In the genomic region with DNA sequence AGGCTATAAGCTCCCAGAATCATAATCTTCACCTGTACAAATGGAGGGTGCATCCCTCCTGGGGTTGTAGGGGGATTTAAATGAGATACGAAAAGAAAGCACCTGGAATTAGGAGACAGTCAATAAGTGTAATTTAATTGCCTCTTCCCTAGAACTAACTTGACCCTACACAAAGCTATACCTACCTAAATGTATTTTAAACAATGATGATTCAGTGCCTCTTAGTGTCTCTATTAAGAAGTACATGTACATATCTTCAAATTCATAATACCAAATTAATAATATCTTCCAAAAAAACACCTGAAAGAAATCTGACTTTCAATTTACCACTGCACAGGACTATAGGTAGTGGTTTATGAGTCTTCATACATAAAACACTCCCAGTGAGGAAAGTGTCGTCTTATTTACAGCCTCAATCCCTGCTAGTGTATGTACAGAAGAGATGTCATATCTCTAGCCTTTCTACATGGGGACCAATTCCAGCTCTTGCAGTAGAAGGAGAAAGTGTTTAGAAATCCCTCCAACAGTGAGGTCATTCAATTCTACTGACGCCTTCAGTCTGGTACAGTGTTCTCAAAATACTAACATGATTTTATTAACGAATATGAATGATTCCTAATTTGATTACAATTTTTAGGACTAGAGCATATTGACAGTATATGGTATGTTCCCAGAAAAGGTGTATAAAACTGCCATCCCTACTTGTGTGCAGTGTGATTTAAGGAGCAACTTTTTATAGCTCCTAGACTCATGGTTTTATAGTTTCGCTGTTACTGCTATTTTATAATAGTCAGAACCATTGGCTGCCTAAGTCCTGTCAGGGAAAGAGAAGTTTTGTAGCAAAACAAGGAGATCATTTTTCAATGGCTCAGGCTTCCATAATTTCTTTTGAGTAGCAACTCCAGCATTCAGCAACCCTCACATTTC, we compare ENCODE assay signal across 15 cellular contexts.
"Had no signal": no experiment of that assay in that cellular context is flagged by ENCODE, and none has a peak within 500 bp of the region (broad histone marks: within the 10 kb centered on the region; RNA-seq: fewer than 3 reads in every experiment).

No MANE protein-coding gene starts in this region.

- H3K36me3 ChIP-seq: prostate gland had no signal

- H3K4me1 Mint-ChIP-seq: activated naive CD8-positive, alpha-beta T cell treated with anti-CD3 and anti-CD28 coated beads, Interleukin-2, amount 10 ng/mL, durations not matched to agents 7 days and 5 days; naive thymus-derived CD8-positive, alpha-beta T cell had no signal

- FAIRE-seq: keratinocyte had no signal

- H3K27me3 Mint-ChIP-seq: activated CD4-positive, alpha-beta memory T cell treated with anti-CD3 and anti-CD28 coated beads for 36 hours; activated naive CD8-positive, alpha-beta T cell treated with anti-CD3 and anti-CD28 coated beads, Interleukin-2, amount 10 ng/mL, durations not matched to agents 7 days and 5 days; naive thymus-derived CD8-positive, alpha-beta T cell had no signal

- DNase-seq: activated CD4-positive, alpha-beta memory T cell treated with anti-CD3 and anti-CD28 coated beads for 36 hours; activated CD4-positive, alpha-beta T cell treated with anti-CD3 and anti-CD28 coated beads for 1 hour; activated gamma-delta T cell treated with Interleukin-2 at 50 U/mL for 16 hours; activated naive CD8-positive, alpha-beta T cell treated with anti-CD3 and anti-CD28 coated beads, Interleukin-2, amount 10 ng/mL, durations not matched to agents 7 days and 5 days; activated T-cell treated with anti-CD3 and anti-CD28 coated beads, Interleukin-2, amount 50 U/mL, for 72 hours; endodermal cell; naive thymus-derived CD8-positive, alpha-beta T cell; stimulated activated CD4-positive, alpha-beta T cell treated with anti-CD3 and anti-CD28 coated beads, Interleukin-2, amount 100 ng/mL, for 48 hours; stimulated activated CD8-positive, alpha-beta memory T cell treated with anti-CD3 and anti-CD28 coated beads, Interleukin-4, amount 100 ng/mL, for 48 hours; stimulated activated naive CD8-positive, alpha-beta T cell treated with anti-CD3 and anti-CD28 coated beads, Interleukin-15, Interleukin-2, amounts not matched to agents 100 U/mL and 50 U/mL, for 24 hours; testis had no signal

- H3K27ac Mint-ChIP-seq: activated CD4-positive, alpha-beta memory T cell treated with anti-CD3 and anti-CD28 coated beads for 36 hours; activated naive CD8-positive, alpha-beta T cell treated with anti-CD3 and anti-CD28 coated beads, Interleukin-2, amount 10 ng/mL, durations not matched to agents 7 days and 5 days; activated T-cell treated with anti-CD3 and anti-CD28 coated beads, Interleukin-2, amount 50 U/mL, for 72 hours; endodermal cell; naive thymus-derived CD8-positive, alpha-beta T cell had no signal

- H3K36me3 Mint-ChIP-seq: activated CD4-positive, alpha-beta memory T cell treated with anti-CD3 and anti-CD28 coated beads for 36 hours; activated naive CD8-positive, alpha-beta T cell treated with anti-CD3 and anti-CD28 coated beads, Interleukin-2, amount 10 ng/mL, durations not matched to agents 7 days and 5 days; naive thymus-derived CD8-positive, alpha-beta T cell had no signal

- ATAC-seq: activated T-cell treated with anti-CD3 and anti-CD28 coated beads, Interleukin-2, amount 50 U/mL, for 72 hours; esophagus mucosa; naive thymus-derived CD8-positive, alpha-beta T cell; sciatic nerve; stimulated activated naive CD8-positive, alpha-beta T cell treated with anti-CD3 and anti-CD28 coated beads, Interleukin-15, Interleukin-2, amounts not matched to agents 100 U/mL and 50 U/mL, for 24 hours had no signal

- H3K9me3 ChIP-seq: prostate gland, testis had no signal

- H3K27ac ChIP-seq: prostate gland, testis had no signal

- H3K4me1 ChIP-seq: prostate gland had no signal

- H3K27me3 ChIP-seq: testis had no signal

- H3K4me3 ChIP-seq: prostate gland, testis had no signal

- H3K9me3 Mint-ChIP-seq: activated CD4-positive, alpha-beta memory T cell treated with anti-CD3 and anti-CD28 coated beads for 36 hours; activated naive CD8-positive, alpha-beta T cell treated with anti-CD3 and anti-CD28 coated beads, Interleukin-2, amount 10 ng/mL, durations not matched to agents 7 days and 5 days; activated T-cell treated with anti-CD3 and anti-CD28 coated beads, Interleukin-2, amount 50 U/mL, for 72 hours; endodermal cell; naive thymus-derived CD8-positive, alpha-beta T cell had no signal

- H3K4me3 Mint-ChIP-seq: activated CD4-positive, alpha-beta memory T cell treated with anti-CD3 and anti-CD28 coated beads for 36 hours; activated naive CD8-positive, alpha-beta T cell treated with anti-CD3 and anti-CD28 coated beads, Interleukin-2, amount 10 ng/mL, durations not matched to agents 7 days and 5 days; activated T-cell treated with anti-CD3 and anti-CD28 coated beads, Interleukin-2, amount 50 U/mL, for 72 hours; endodermal cell; naive thymus-derived CD8-positive, alpha-beta T cell had no signal
